ENCODE assay signal across 21 cellular contexts in the genomic region with DNA sequence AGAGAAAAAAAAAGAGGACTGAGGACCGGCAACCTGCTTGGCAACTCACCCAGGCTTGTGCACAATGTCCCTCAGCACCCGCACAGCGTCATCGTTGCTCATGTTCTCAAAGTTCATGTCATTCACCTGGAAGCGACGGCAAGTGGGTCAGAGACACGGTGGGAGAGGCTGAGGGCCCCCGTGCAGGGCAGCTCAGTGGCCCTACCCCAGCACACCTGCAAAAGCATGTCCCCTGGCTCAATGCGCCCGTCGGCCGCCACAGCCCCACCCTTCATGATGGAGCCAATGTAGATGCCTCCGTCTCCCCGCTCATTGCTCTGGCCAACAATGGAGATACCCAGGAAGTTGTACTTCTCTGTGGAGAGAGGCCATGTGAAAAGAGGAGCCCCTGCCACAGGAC.
"Had no signal": no experiment of that assay in that cellular context is flagged by ENCODE, and none has a peak within 500 bp of the region (broad histone marks: within the 10 kb centered on the region; RNA-seq: fewer than 3 reads in every experiment).

No MANE protein-coding gene starts in this region.

- DNase-seq: activated CD4-positive, alpha-beta memory T cell treated with anti-CD3 and anti-CD28 coated beads for 36 hours; activated CD4-positive, alpha-beta T cell treated with anti-CD3 and anti-CD28 coated beads for 4 hours; activated naive CD4-positive, alpha-beta T cell treated with Interleukin-2 at 50 U/mL for 16 hours; anterior cingulate cortex; brain microvascular endothelial cell; cerebellar nuclear complex; effector CD4-positive, alpha-beta T cell; foreskin fibroblast; left ventricle myocardium inferior; mesenchymal stem cell; naive thymus-derived CD4-positive, alpha-beta T cell; ovary; stimulated activated CD4-positive, alpha-beta T cell treated with anti-CD3 and anti-CD28 coated beads, Interleukin-15, amount 100 ng/mL, for 24 hours; stimulated activated CD4-positive, alpha-beta T cell treated with anti-CD3 and anti-CD28 coated beads, Interleukin-2, amount 100 ng/mL, for 48 hours; stimulated activated naive CD8-positive, alpha-beta T cell treated with anti-CD3 and anti-CD28 coated beads, Interleukin-15, amount 100 ng/mL, for 72 hours; upper lobe of right lung had no signal

- H3K27me3 Mint-ChIP-seq: activated CD4-positive, alpha-beta memory T cell treated with anti-CD3 and anti-CD28 coated beads for 36 hours; naive thymus-derived CD4-positive, alpha-beta T cell; stimulated activated naive CD8-positive, alpha-beta T cell treated with anti-CD3 and anti-CD28 coated beads, Interleukin-15, amount 100 ng/mL, for 72 hours had no signal

- ATAC-seq: naive thymus-derived CD4-positive, alpha-beta T cell; right lobe of liver; stimulated activated naive CD8-positive, alpha-beta T cell treated with anti-CD3 and anti-CD28 coated beads, Interleukin-15, amount 100 ng/mL, for 72 hours; upper lobe of right lung; WTC11 had no signal

- H3K4me3 Mint-ChIP-seq: activated CD4-positive, alpha-beta memory T cell treated with anti-CD3 and anti-CD28 coated beads for 36 hours; naive thymus-derived CD4-positive, alpha-beta T cell; stimulated activated naive CD8-positive, alpha-beta T cell treated with anti-CD3 and anti-CD28 coated beads, Interleukin-15, amount 100 ng/mL, for 72 hours; T-helper 2 cell treated with Interferon-gamma antibody and Interleukin-4, amounts not matched to agents 5 μg/mL and 100 μg/mL, for 36 hours; WTC11 had no signal

- H3K9me3 ChIP-seq: left ventricle myocardium inferior, ovary, right lobe of liver, thoracic aorta, upper lobe of right lung had no signal

- H3K36me3 ChIP-seq: ovary had no signal

- H3K27me3 ChIP-seq: brain microvascular endothelial cell, ovary, right lobe of liver, upper lobe of right lung had no signal

- H3K9me3 Mint-ChIP-seq: activated CD4-positive, alpha-beta memory T cell treated with anti-CD3 and anti-CD28 coated beads for 36 hours; activated T-helper 2 cell treated with anti-CD3 and anti-CD28 coated beads, Interferon-gamma antibody, Interleukin-2, Interleukin-4, amounts not matched to agents 10 μg/mL and 5 μg/mL and 100 μg/mL, durations not matched to agents 14 hours and 24 hours and 36 hours; naive thymus-derived CD4-positive, alpha-beta T cell; stimulated activated naive CD8-positive, alpha-beta T cell treated with anti-CD3 and anti-CD28 coated beads, Interleukin-15, amount 100 ng/mL, for 72 hours; T-helper 2 cell treated with Interferon-gamma antibody and Interleukin-4, amounts not matched to agents 5 μg/mL and 100 μg/mL, for 36 hours; WTC11 had no signal

- H3K4me3 ChIP-seq: left ventricle myocardium inferior, ovary, right lobe of liver, thoracic aorta, upper lobe of right lung had no signal

- H3K27ac Mint-ChIP-seq: activated CD4-positive, alpha-beta memory T cell treated with anti-CD3 and anti-CD28 coated beads for 36 hours; naive thymus-derived CD4-positive, alpha-beta T cell; T-helper 2 cell treated with Interferon-gamma antibody and Interleukin-4, amounts not matched to agents 5 μg/mL and 100 μg/mL, for 36 hours; WTC11 had no signal

- H3K27ac ChIP-seq: brain microvascular endothelial cell, left ventricle myocardium inferior, ovary, right lobe of liver, thoracic aorta, upper lobe of right lung had no signal
